In genomic region chr1:53197301-53198205, GRCh38 we compare ENCODE assay signal across 9 cellular contexts. TPM values are rescaled to one million over a fixed set of nuclear protein-coding genes. Genes with fewer than 3 reads are reported as not detected.
A peak's percentile ranks its signal among the peaks of the same experiment; 100 is the strongest.
DNase-seq lines count a peak whose midpoint lies in the region; ATAC-seq lines count a peak whose summit lies in the region.
"Had no signal": no experiment of that assay in that cellular context is flagged by ENCODE, and none has a peak within 500 bp of the region (broad histone marks: within the 10 kb centered on the region; RNA-seq: fewer than 3 reads in every experiment).

No MANE protein-coding gene starts in this region.

- 32 to 33% methylated on average over 13 of the region's 13 CpGs for WGBS in aorta, 2 donors

- no peaks in the 10 kb centered on the region for H3K27me3 ChIP-seq in aorta (ENCODE audit: control insufficient read depth in 1 of 2, insufficient read depth in 2 of 2, low read length in 1 of 2)

- H3K4me1 ChIP-seq in aorta (ENCODE audit: control insufficient read depth in 1 of 2, insufficient read depth in 2 of 2, low read length in 2 of 2), result no peaks in the 10 kb centered on the region

- H3K27ac ChIP-seq in aorta (ENCODE audit: low read depth in 1 of 2, low read length in 2 of 2), result peak overlapping the region; percentile 92 to 96

- H3K27me3 Mint-ChIP-seq in memory B cell, result no peaks in the 10 kb centered on the region

- H3K4me3 ChIP-seq in aorta (ENCODE audit: low read length in 2 of 2), result peak overlapping the region; percentile 70 to 84

- H3K36me3 ChIP-seq in aorta (ENCODE audit: control insufficient read depth in 1 of 2, insufficient read depth in 2 of 2, low read length in 1 of 2), result peaks cover 0 to 4% of the 10 kb centered on the region in 2 donors

- DNase-seq in DMS53 treated with DMSO at 0.1 percent for 48 hours (lab: John Stamatoyannopoulos, UW; ENCODE audit: unreplicated experiment) (peak; percentile 25), MV-4-11 (lab: John Stamatoyannopoulos, UW) (peak; percentile 67), cerebellum (ENCODE audit: low spot score) (peak; percentile 17), memory B cell (ENCODE audit: low spot score in 2 of 2) (no peak), aorta (no peak), C1 segment of cervical spinal cord (lab: John Stamatoyannopoulos, UW) (no peak), NCI-H2107 (lab: John Stamatoyannopoulos, UW) (no peak)

- ATAC-seq in memory B cell (ENCODE audit: low read depth), result no peak
- peak; percentile 3 for ATAC-seq in aorta (ENCODE audit: low FRiP score)
- no peak for ATAC-seq in GM21619 (IDR thresholded peaks at IDR 0.05; ENCODE audit: unreplicated experiment)

- H3K4me1 Mint-ChIP-seq in memory B cell, result peaks cover 13% of the 10 kb centered on the region

- H3K4me3 Mint-ChIP-seq in memory B cell, result peak overlapping the region; percentile 83

- peaks cover 11% of the 10 kb centered on the region for H3K36me3 Mint-ChIP-seq in memory B cell

- intact Hi-C loops in aorta (cut with DNase I), result loop anchor here in 1 of 2 donors (1.0 kb wide), 1 partner anchor 23 kb away; the partner anchor contains the start of gene CZIB

- H3K9me3 ChIP-seq in aorta (ENCODE audit: control insufficient read depth, low read length), result no peaks in the 10 kb centered on the region

- H3K27ac Mint-ChIP-seq in memory B cell, result peak overlapping the region; percentile 88

- H3K9me3 Mint-ChIP-seq in memory B cell, result no peaks in the 10 kb centered on the region

RNA-seq across cellular contexts. Expression of gene CPT2, which starts 0.9 kb away (rescaled TPM):
- total RNA-seq in cerebellum (5.8 TPM), aorta (10 to 100 TPM in 1 of 2 donors, 1 to 10 TPM in 1; 9.2 to 10.5 TPM)
- 10 to 100 TPM in 1 of 2 donors, 1 to 10 TPM in 1; 7.8 to 12.8 TPM for polyA plus RNA-seq in aorta

RNA-seq across cellular contexts. Expression of gene CZIB, which starts 22.9 kb away (rescaled TPM):
- total RNA-seq in cerebellum (40.8 TPM), aorta (10 to 100 TPM; 45.6 to 66.5 TPM)
- polyA plus RNA-seq in aorta, result 100 to 1,000 TPM in 1 of 2 donors, 10 to 100 TPM in 1; 89.7 to 126 TPM

RNA-seq across cellular contexts. Expression of gene MAGOH, which starts 40.8 kb away (rescaled TPM):
- 20.1 TPM for total RNA-seq in cerebellum
- 10 to 100 TPM; 26.7 to 32.0 TPM for total RNA-seq in aorta
- 10 to 100 TPM; 46.3 to 65.2 TPM for polyA plus RNA-seq in aorta

RNA-seq across cellular contexts. Expression of gene SLC1A7, which starts 55.1 kb away (rescaled TPM):
- not detected for total RNA-seq in cerebellum
- total RNA-seq in aorta, result 1 to 10 TPM in 1 of 2 donors, under 1 TPM in 1; 0.16 to 1.4 TPM
- under 1 TPM in 1 of 2 donors, not detected in 1; 0.25 TPM for polyA plus RNA-seq in aorta
- total RNA-seq: T-helper 1 cell treated with Interleukin-12 subunit alpha and Interleukin-12 subunit beta and Interleukin-4 antibody, amounts not matched to agents 30 ng/mL and 1 ng/mL, for 36 hours had no signal

Comparison
In these comparisons a context has a peak if more than half of its experiments do, and no peak if none do; other contexts are left out.
1. DNase-seq: peak in DMS53 treated with DMSO at 0.1 percent for 48 hours (single experiment), MV-4-11 (single experiment) and cerebellum (single experiment); none in memory B cell (0 of 2), aorta (0 of 2), C1 segment of cervical spinal cord (0 of 14) and NCI-H2107 (single experiment).